18 cellular contexts compared by ENCODE assay signal in the genomic region with DNA sequence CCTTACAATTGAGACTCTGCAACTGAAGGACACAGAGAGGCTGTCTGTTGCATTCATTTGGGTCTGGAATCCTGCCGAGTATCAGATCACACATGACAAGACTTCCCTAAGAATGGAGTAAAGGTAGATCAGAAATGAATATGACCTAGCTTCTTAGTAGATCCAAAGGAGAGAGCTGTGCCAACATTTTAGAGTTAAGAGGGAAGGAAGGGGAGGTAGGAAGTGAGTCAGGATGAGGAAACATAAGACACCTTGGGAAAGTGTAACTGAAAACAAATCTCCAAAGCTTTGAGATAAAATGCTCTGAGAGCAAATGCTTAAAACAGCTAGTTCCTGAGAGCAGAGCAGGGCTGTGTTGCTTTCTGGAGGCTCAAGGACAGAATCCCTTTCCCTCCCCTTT. TPM values are rescaled to one million over a fixed set of nuclear protein-coding genes. Genes with fewer than 3 reads are reported as not detected.
DNase-seq lines count a peak whose midpoint lies in the region; ATAC-seq, FAIRE-seq and TF ChIP-seq lines count a peak whose summit lies in the region.
"Had no signal": no experiment of that assay in that cellular context is flagged by ENCODE, and none has a peak within 500 bp of the region (broad histone marks: within the 10 kb centered on the region; RNA-seq: fewer than 3 reads in every experiment).

No MANE protein-coding gene starts in this region.

- CTCF ChIA-PET in HEK293 (lab: Yijun Ruan, JAX), result interaction anchor here (0.7 kb wide), 1 partner anchor 19 kb away, joined by 3 read pairs; no protein-coding TSS in a partner anchor

- H3K4me3 ChIP-seq in HEK293 (ENCODE audit: low read depth, low read length), result no peak overlapping the region
- H3K4me3 ChIP-seq in bronchial epithelial cell (ENCODE audit: low read depth, low read length), result no peak overlapping the region
- no peak overlapping the region for H3K4me3 ChIP-seq in left lung
- H3K4me3 ChIP-seq: testis had no signal

- TF ChIP-seq CTCF in C4-2B (conservative IDR thresholded peaks at IDR 0.05) (no peak), HEK293 (tag by site-specific recombination; IDR thresholded peaks at IDR 0.05) (no peak), bronchial epithelial cell (IDR thresholded peaks at IDR 0.05; ENCODE audit: insufficient read depth, low read length, severe bottlenecking) (no peak), left lung (IDR thresholded peaks at IDR 0.05) (no peak)

- no peaks in the 10 kb centered on the region for H3K27me3 ChIP-seq in bronchial epithelial cell (ENCODE audit: control insufficient read depth, insufficient read depth, low read length)
- H3K27me3 ChIP-seq in left lung, result no peaks in the 10 kb centered on the region
- H3K27me3 ChIP-seq: testis had no signal

- H3K27ac ChIP-seq in C4-2B (peak overlapping the region; percentile 20; the same call in 1 of the 2 replicates), HEK293 (ENCODE audit: extremely low read depth, low read depth, low read length) (no peak overlapping the region), left lung (peak overlapping the region in 1 of 2 donors; percentile 34)
- H3K27ac ChIP-seq: testis had no signal

- peak; percentile 88 for DNase-seq in bronchial epithelial cell (ENCODE audit: low read depth)
- DNase-seq in left lung, result no peak
- no peak for DNase-seq in stimulated activated CD4-positive, alpha-beta T cell treated with anti-CD3 and anti-CD28 coated beads, Interleukin-2, amount 100 ng/mL, for 48 hours
- DNase-seq in NCI-H526 (lab: John Stamatoyannopoulos, UW), result no peak
- no peak for DNase-seq in activated CD4-positive, alpha-beta T cell treated with anti-CD3 and anti-CD28 coated beads for 48 hours
- DNase-seq: activated CD4-positive, CD25-positive, alpha-beta regulatory T cell; activated CD8-positive, alpha-beta T cell treated with anti-CD3 and anti-CD28 coated beads, Interleukin-2, amount 10 ng/mL, durations not matched to agents 7 days and 5 days; activated naive CD4-positive, alpha-beta T cell treated with anti-CD3 and anti-CD28 coated beads, Interleukin-2, amount 10 ng/mL, durations not matched to agents 7 days and 5 days; activated T-cell treated with anti-CD3 and anti-CD28 coated beads, Interleukin-2, amount 50 U/mL, for 4 hours; CD8-positive, alpha-beta T cell; KBM-7; kidney glomerular epithelial cell; testis had no signal

- peak; percentile 52 for FAIRE-seq in bronchial epithelial cell (lab: Jason Lieb, UNC)
- FAIRE-seq: colon, frontal cortex had no signal

- peak; percentile 16 for ATAC-seq in left lung
- no peak for ATAC-seq in HG03354 (IDR thresholded peaks at IDR 0.05; ENCODE audit: poor library complexity, severe bottlenecking, unreplicated experiment)
- ATAC-seq: activated CD8-positive, alpha-beta T cell treated with anti-CD3 and anti-CD28 coated beads, Interleukin-2, amount 10 ng/mL, durations not matched to agents 7 days and 5 days; activated T-cell treated with anti-CD3 and anti-CD28 coated beads, Interleukin-2, amount 50 U/mL, for 4 hours; CD8-positive, alpha-beta T cell had no signal

- H3K36me3 ChIP-seq in HEK293 (ENCODE audit: control insufficient read depth in 2 of 2, insufficient read depth in 1 of 2, low read length in 2 of 2), result no peaks in the 10 kb centered on the region
- H3K36me3 ChIP-seq in bronchial epithelial cell (ENCODE audit: control insufficient read depth, insufficient read depth, low read length), result no peaks in the 10 kb centered on the region
- no peaks in the 10 kb centered on the region for H3K36me3 ChIP-seq in left lung

- POLR2A ChIA-PET in HEK293 (lab: Yijun Ruan, JAX), result no interaction called here

- 0 out of 2 replicates have a peak, but pooled peaks cover 2% of the 10 kb centered on the region for H3K4me1 ChIP-seq in HEK293 (ENCODE audit: control insufficient read depth, insufficient read depth, low read length)
- H3K4me1 ChIP-seq in left lung, result peaks cover 0 to 21% of the 10 kb centered on the region in 2 donors

- H3K9me3 ChIP-seq in HEK293 (ENCODE audit: control insufficient read depth, insufficient read depth, low read depth, low read length), result no peaks in the 10 kb centered on the region
- no peaks in the 10 kb centered on the region for H3K9me3 ChIP-seq in left lung
- H3K9me3 ChIP-seq: testis had no signal

- intact Hi-C loops in left lung (cut with DNase I), result no loop called here

TF ChIP-seq in HEK293, 187 proteins besides CTCF, POLR2A, EP300 and RAD21:
- TF ChIP-seq ZNF48 (tag by site-specific recombination; IDR thresholded peaks at IDR 0.05) (no peak), PRDM1 (tag by site-specific recombination; IDR thresholded peaks at IDR 0.05) (peak; percentile 27; the same call in 1 of the 2 replicates)

RNA-seq across cellular contexts. Expression of gene SLC25A13, which starts 6.1 kb away (rescaled TPM):
- total RNA-seq in bronchial epithelial cell (14.6 and 16.6 TPM in 2 replicates), left lung (10 to 100 TPM; 20.2 to 41.2 TPM)
